24 cellular contexts compared by ENCODE assay signal in genomic region chr5:175887463-175887862, GRCh38. TPM values are rescaled to one million over a fixed set of nuclear protein-coding genes. Genes with fewer than 3 reads are reported as not detected.
DNase-seq lines count a peak whose midpoint lies in the region; ATAC-seq, FAIRE-seq and TF ChIP-seq lines count a peak whose summit lies in the region.
"Had no signal": no experiment of that assay in that cellular context is flagged by ENCODE, and none has a peak within 500 bp of the region (broad histone marks: within the 10 kb centered on the region; RNA-seq: fewer than 3 reads in every experiment).

No MANE protein-coding gene starts in this region.

- no peaks in the 10 kb centered on the region for H3K4me1 ChIP-seq in MM.1S (ENCODE audit: low read length)
- H3K4me1 ChIP-seq in pancreas = no peaks in the 10 kb centered on the region
- H3K4me1 ChIP-seq: Peyer's patch, SJCRH30 had no signal

- WGBS in pancreas, 2 donors = 54 to 66% methylated on average over 6 of the region's 6 CpGs

- H3K4me3 ChIP-seq in MM.1S (ENCODE audit: low read length) = no peak overlapping the region
- no peak overlapping the region for H3K4me3 ChIP-seq in pancreas
- H3K4me3 ChIP-seq: BLaER1, Peyer's patch, SJCRH30 had no signal

- no peaks in the 10 kb centered on the region for H3K79me2 ChIP-seq in MM.1S (ENCODE audit: low read length)

- H3F3A ChIP-seq in MM.1S (ENCODE audit: insufficient read depth, low read length) = no peaks in the 10 kb centered on the region

- H3K9me2 ChIP-seq in MM.1S (replicated peaks; ENCODE audit: insufficient read depth, low read length) = no peaks in the 10 kb centered on the region

- H3K36me3 ChIP-seq in MM.1S (replicated peaks; ENCODE audit: insufficient read depth, low read length) = no peaks in the 10 kb centered on the region
- no peaks in the 10 kb centered on the region for H3K36me3 ChIP-seq in pancreas
- H3K36me3 ChIP-seq: BLaER1, Peyer's patch, SJCRH30 had no signal

- TF ChIP-seq CTCF in 22Rv1 (IDR thresholded peaks at IDR 0.05) (0 out of 2 replicates have a peak, but pooled peaks have one; percentile 7), MM.1S (IDR thresholded peaks at IDR 0.05; ENCODE audit: low read length) (no peak), pancreas (IDR thresholded peaks at IDR 0.05) (no peak)

- no peaks in the 10 kb centered on the region for H4K20me1 ChIP-seq in MM.1S (ENCODE audit: insufficient read depth, low read length)
- H4K20me1 ChIP-seq: BLaER1 had no signal

- DNase-seq in D341Med (ENCODE audit: low spot score) (peak; percentile 48), NCI-H146 treated with DMSO at 0.1 percent for 48 hours (lab: John Stamatoyannopoulos, UW; ENCODE audit: unreplicated experiment) (peak; percentile 80), SHP77 (lab: John Stamatoyannopoulos, UW) (peak; percentile 61 to 73), MM.1S (no peak), NCI-H1930 (lab: John Stamatoyannopoulos, UW) (no peak), pancreas (no peak)
- DNase-seq: activated CD4-positive, CD25-positive, alpha-beta regulatory T cell; activated CD8-positive, alpha-beta memory T cell treated with anti-CD3 and anti-CD28 coated beads, Interleukin-2, amount 10 ng/mL, durations not matched to agents 7 days and 5 days; activated naive CD4-positive, alpha-beta T cell; activated T-cell treated with anti-CD3 and anti-CD28 coated beads, Interleukin-2, amount 50 U/mL, for 48 hours; hypothalamus; Peyer's patch; SJCRH30; stimulated activated naive CD4-positive, alpha-beta T cell; T-helper 1 cell had no signal

- H2AFZ ChIP-seq in MM.1S (ENCODE audit: low read length) = no peak overlapping the region

- H3K4me2 ChIP-seq in MM.1S (ENCODE audit: low read depth, low read length) = no peak overlapping the region

- no peaks in the 10 kb centered on the region for H3K9me3 ChIP-seq in MM.1S (replicated peaks; ENCODE audit: insufficient read depth, low read length)
- H3K9me3 ChIP-seq in pancreas = no peaks in the 10 kb centered on the region
- H3K9me3 ChIP-seq: BLaER1, Peyer's patch, SJCRH30 had no signal

- intact Hi-C loops in pancreas (cut with DNase I) = no loop called here

- ATAC-seq in HG03097 (IDR thresholded peaks at IDR 0.05; ENCODE audit: low FRiP score, unreplicated experiment) = no peak
- ATAC-seq in pancreas = no peak
- ATAC-seq: activated CD8-positive, alpha-beta memory T cell treated with anti-CD3 and anti-CD28 coated beads, Interleukin-2, amount 10 ng/mL, durations not matched to agents 7 days and 5 days; HepG2; sciatic nerve had no signal

- no peak for FAIRE-seq in pancreas (lab: Jason Lieb, UNC)
- FAIRE-seq: HepG2 had no signal

- H3K9ac ChIP-seq in MM.1S (ENCODE audit: low read length) = no peak overlapping the region
- H3K9ac ChIP-seq: BLaER1 had no signal

- H3K27ac ChIP-seq in 22Rv1 (no peak overlapping the region), MM.1S (ENCODE audit: low read length) (no peak overlapping the region), pancreas (no peak overlapping the region)
- H3K27ac ChIP-seq: BLaER1, Peyer's patch, SJCRH30 had no signal

- peaks cover 8% of the 10 kb centered on the region; the same call in 1 of the 2 replicates for H3K27me3 ChIP-seq in MM.1S (replicated peaks; ENCODE audit: insufficient read depth, low read length)
- H3K27me3 ChIP-seq in pancreas = no peaks in the 10 kb centered on the region
- H3K27me3 ChIP-seq: BLaER1, Peyer's patch, SJCRH30 had no signal

RNA-seq across cellular contexts. Expression of gene CPLX2, which starts 16.1 kb away (rescaled TPM):
- total RNA-seq in pancreas = 10 to 100 TPM in 1 of 6 donors, 1 to 10 TPM in 5; 2.3 to 13.4 (median 4.3) TPM
- polyA plus RNA-seq in pancreas = 10 to 100 TPM; 51.9 to 83.9 TPM
- total RNA-seq: activated CD8-positive, alpha-beta memory T cell treated with anti-CD3 and anti-CD28 coated beads, Interleukin-2, amount 10 ng/mL, durations not matched to agents 7 days and 5 days; G401; H4; LHCN-M2; sciatic nerve; SJCRH30; ureter had no signal

Comparison
In these comparisons a context has a peak if more than half of its experiments do, and no peak if none do; other contexts are left out.
1. DNase-seq: peak in D341Med (single experiment), NCI-H146 treated with DMSO at 0.1 percent for 48 hours (single experiment) and SHP77 (2 of 2); none in MM.1S (single experiment), NCI-H1930 (0 of 2) and pancreas (0 of 6).